Comparison of ENCODE assay signal across 16 cellular contexts in the genomic region with DNA sequence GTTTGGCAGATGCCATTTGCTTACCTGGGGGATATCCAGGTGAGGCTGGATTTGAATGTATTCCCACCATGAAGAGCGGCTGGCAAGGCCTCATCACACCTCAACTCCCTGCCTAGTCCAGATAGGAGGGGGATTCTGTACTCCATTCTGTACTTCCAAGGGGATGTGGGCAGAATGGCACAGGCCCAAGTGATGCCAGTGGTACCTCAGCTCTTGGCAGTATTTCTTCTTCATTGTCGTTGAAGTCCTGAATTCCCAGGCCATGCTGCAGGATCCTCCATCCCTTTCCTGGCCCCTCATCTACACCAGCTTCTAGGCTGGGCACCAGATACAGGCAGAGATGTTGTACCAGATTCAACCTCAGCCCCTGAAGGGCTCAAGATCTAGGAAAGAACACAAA. TPM values are rescaled to one million over a fixed set of nuclear protein-coding genes. Genes with fewer than 3 reads are reported as not detected.
DNase-seq lines count a peak whose midpoint lies in the region; ATAC-seq and TF ChIP-seq lines count a peak whose summit lies in the region.
"Had no signal": no experiment of that assay in that cellular context is flagged by ENCODE, and none has a peak within 500 bp of the region (broad histone marks: within the 10 kb centered on the region; RNA-seq: fewer than 3 reads in every experiment).

No MANE protein-coding gene starts in this region.

- H3K27me3 Mint-ChIP-seq in chondrocyte (ENCODE audit: low read depth) (peaks cover 25% of the 10 kb centered on the region), osteocyte (ENCODE audit: unreplicated experiment) (no peaks in the 10 kb centered on the region)
- H3K27me3 Mint-ChIP-seq in activated CD8-positive, alpha-beta T cell treated with anti-CD3 and anti-CD28 coated beads, Interleukin-2, amount 10 ng/mL, durations not matched to agents 7 days and 5 days (ENCODE audit: low read depth): peaks cover 7% of the 10 kb centered on the region

- no peak for TF ChIP-seq CTCF in chondrocyte (IDR thresholded peaks at IDR 0.05)
- TF ChIP-seq CTCF in osteocyte (IDR thresholded peaks at IDR 0.05): no peak

- POLR2A ChIA-PET in activated CD8-positive, alpha-beta T cell treated with anti-CD3 and anti-CD28 coated beads, Interleukin-2, amount 10 ng/mL, durations not matched to agents 7 days and 5 days (lab: Charles Lee): no interaction called here

- H3K36me3 Mint-ChIP-seq in chondrocyte (ENCODE audit: low read depth) (no peaks in the 10 kb centered on the region), osteocyte (ENCODE audit: unreplicated experiment) (no peaks in the 10 kb centered on the region)
- no peaks in the 10 kb centered on the region for H3K36me3 Mint-ChIP-seq in activated CD8-positive, alpha-beta T cell treated with anti-CD3 and anti-CD28 coated beads, Interleukin-2, amount 10 ng/mL, durations not matched to agents 7 days and 5 days (ENCODE audit: low read depth)

- no peaks in the 10 kb centered on the region for H3K4me1 Mint-ChIP-seq in chondrocyte (ENCODE audit: low read depth)
- H3K4me1 Mint-ChIP-seq in osteocyte (ENCODE audit: unreplicated experiment): no peaks in the 10 kb centered on the region
- H3K4me1 Mint-ChIP-seq in activated CD8-positive, alpha-beta T cell treated with anti-CD3 and anti-CD28 coated beads, Interleukin-2, amount 10 ng/mL, durations not matched to agents 7 days and 5 days (ENCODE audit: low read depth): no peaks in the 10 kb centered on the region

- no peak for ATAC-seq in left lobe of liver
- no peak for ATAC-seq in activated CD8-positive, alpha-beta T cell treated with anti-CD3 and anti-CD28 coated beads, Interleukin-2, amount 10 ng/mL, durations not matched to agents 7 days and 5 days
- ATAC-seq: GM12878 had no signal

- CTCF ChIA-PET in activated CD8-positive, alpha-beta T cell treated with anti-CD3 and anti-CD28 coated beads, Interleukin-2, amount 10 ng/mL, durations not matched to agents 7 days and 5 days (lab: Charles Lee): no interaction called here

- H3K9me3 Mint-ChIP-seq in chondrocyte (ENCODE audit: low read depth): no peaks in the 10 kb centered on the region
- H3K9me3 Mint-ChIP-seq in osteocyte (ENCODE audit: unreplicated experiment): no peaks in the 10 kb centered on the region
- no peaks in the 10 kb centered on the region for H3K9me3 Mint-ChIP-seq in activated CD8-positive, alpha-beta T cell treated with anti-CD3 and anti-CD28 coated beads, Interleukin-2, amount 10 ng/mL, durations not matched to agents 7 days and 5 days (ENCODE audit: insufficient read depth)
- H3K9me3 Mint-ChIP-seq: CD4-positive, alpha-beta T cell had no signal

- H3K27ac Mint-ChIP-seq in chondrocyte (ENCODE audit: unreplicated experiment) (no peak overlapping the region), osteocyte (ENCODE audit: unreplicated experiment) (no peak overlapping the region)
- H3K27ac Mint-ChIP-seq in activated CD8-positive, alpha-beta T cell treated with anti-CD3 and anti-CD28 coated beads, Interleukin-2, amount 10 ng/mL, durations not matched to agents 7 days and 5 days: no peak overlapping the region
- H3K27ac Mint-ChIP-seq: CD4-positive, alpha-beta T cell had no signal

- DNase-seq in chondrocyte (ENCODE audit: low spot score): peak; percentile 27
- peak; percentile 28 for DNase-seq in left lobe of liver (ENCODE audit: low spot score)
- DNase-seq in osteocyte (ENCODE audit: extremely low spot score, unreplicated experiment): peak; percentile 25
- no peak for DNase-seq in NCI-H774 (lab: John Stamatoyannopoulos, UW)
- no peak for DNase-seq in activated CD8-positive, alpha-beta T cell treated with anti-CD3 and anti-CD28 coated beads, Interleukin-2, amount 10 ng/mL, durations not matched to agents 7 days and 5 days
- no peak for DNase-seq in MV-4-11 (lab: John Stamatoyannopoulos, UW)
- DNase-seq: ACHN; AML-193; Caco-2; CD4-positive, alpha-beta T cell; DMS 273 treated with DMSO at 0.1 percent for 48 hours; DMS53; DND-41; EL; GM23248 had no signal

- H3K4me3 Mint-ChIP-seq in chondrocyte (ENCODE audit: unreplicated experiment) (no peak overlapping the region), osteocyte (ENCODE audit: unreplicated experiment) (no peak overlapping the region)
- H3K4me3 Mint-ChIP-seq in activated CD8-positive, alpha-beta T cell treated with anti-CD3 and anti-CD28 coated beads, Interleukin-2, amount 10 ng/mL, durations not matched to agents 7 days and 5 days: no peak overlapping the region
- H3K4me3 Mint-ChIP-seq: CD4-positive, alpha-beta T cell had no signal

RNA-seq across cellular contexts. Expression of a gene that starts 47.9 kb away (rescaled TPM):
- total RNA-seq in chondrocyte (0.07 to 0.08 TPM in 2 of 3 replicates, not detected in the other), left lobe of liver (8.7 TPM), osteocyte (not detected in 2 replicates)
- total RNA-seq in activated CD8-positive, alpha-beta T cell treated with anti-CD3 and anti-CD28 coated beads, Interleukin-2, amount 10 ng/mL, durations not matched to agents 7 days and 5 days: not detected
- total RNA-seq: CD4-positive, alpha-beta T cell; GM12878; GM23248 had no signal

Comparison
In these comparisons a context has a peak if more than half of its experiments do, and no peak if none do; other contexts are left out.
1. DNase-seq: peak in chondrocyte (single experiment), left lobe of liver (single experiment) and osteocyte (single experiment); none in NCI-H774 (single experiment), activated CD8-positive, alpha-beta T cell treated with anti-CD3 and anti-CD28 coated beads, Interleukin-2, amount 10 ng/mL, durations not matched to agents 7 days and 5 days (single experiment) and MV-4-11 (single experiment).